ENCODE assay signal across 2 cellular contexts in the genomic region with DNA sequence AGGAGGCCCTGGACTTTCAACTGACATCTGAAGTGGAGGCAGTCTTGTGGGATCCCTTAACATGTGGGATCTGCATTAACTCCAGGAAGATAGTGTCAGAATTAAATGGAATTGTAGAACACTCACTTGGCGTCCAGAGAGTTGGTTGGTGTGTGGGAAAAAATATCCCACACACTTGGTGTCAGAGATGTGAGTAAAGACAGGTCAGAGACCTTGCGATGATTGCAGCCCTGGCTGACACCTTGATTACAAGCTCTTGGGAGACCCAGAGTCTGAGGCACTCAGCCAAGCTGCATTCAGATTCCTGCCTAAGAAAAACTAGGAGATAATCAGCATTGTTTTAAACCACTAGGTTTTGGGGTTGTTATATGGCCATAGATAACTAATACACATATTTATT.
TF ChIP-seq lines count a peak whose summit lies in the region.

No MANE protein-coding gene starts in this region.

TF ChIP-seq in SK-N-SH, 30 proteins besides CTCF, POLR2A, EP300 and RAD21 (continued from another document):
- TF ChIP-seq, protein P1, sequence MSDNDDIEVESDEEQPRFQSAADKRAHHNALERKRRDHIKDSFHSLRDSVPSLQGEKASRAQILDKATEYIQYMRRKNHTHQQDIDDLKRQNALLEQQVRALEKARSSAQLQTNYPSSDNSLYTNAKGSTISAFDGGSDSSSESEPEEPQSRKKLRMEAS (IDR thresholded peaks at IDR 0.05; ENCODE audit: low read depth), result no peak
- TF ChIP-seq ELF1 (IDR thresholded peaks at IDR 0.05) (no peak), MXI1 (IDR thresholded peaks at IDR 0.05; ENCODE audit: low read depth, low read length) (no peak), GABPA (IDR thresholded peaks at IDR 0.05; ENCODE audit: low read depth) (no peak), NFIC (IDR thresholded peaks at IDR 0.05; ENCODE audit: borderline replicate concordance) (no peak), CHD2 (IDR thresholded peaks at IDR 0.05; ENCODE audit: low read length, partially characterized antibody) (no peak), SIN3A (IDR thresholded peaks at IDR 0.05; ENCODE audit: borderline replicate concordance, low read depth, low read length) (no peak), JUND (IDR thresholded peaks at IDR 0.05) (no peak), FOSL2 (IDR thresholded peaks at IDR 0.05; ENCODE audit: borderline replicate concordance, low read depth) (no peak), SMC3 (IDR thresholded peaks at IDR 0.05; ENCODE audit: low read depth, low read length) (no peak)
- TF ChIP-seq, protein P2, sequence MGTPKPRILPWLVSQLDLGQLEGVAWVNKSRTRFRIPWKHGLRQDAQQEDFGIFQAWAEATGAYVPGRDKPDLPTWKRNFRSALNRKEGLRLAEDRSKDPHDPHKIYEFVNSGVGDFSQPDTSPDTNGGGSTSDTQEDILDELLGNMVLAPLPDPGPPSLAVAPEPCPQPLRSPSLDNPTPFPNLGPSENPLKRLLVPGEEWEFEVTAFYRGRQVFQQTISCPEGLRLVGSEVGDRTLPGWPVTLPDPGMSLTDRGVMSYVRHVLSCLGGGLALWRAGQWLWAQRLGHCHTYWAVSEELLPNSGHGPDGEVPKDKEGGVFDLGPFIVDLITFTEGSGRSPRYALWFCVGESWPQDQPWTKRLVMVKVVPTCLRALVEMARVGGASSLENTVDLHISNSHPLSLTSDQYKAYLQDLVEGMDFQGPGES (IDR thresholded peaks at IDR 0.05; ENCODE audit: low read depth, low read length), result no peak
- TF ChIP-seq, protein P3, sequence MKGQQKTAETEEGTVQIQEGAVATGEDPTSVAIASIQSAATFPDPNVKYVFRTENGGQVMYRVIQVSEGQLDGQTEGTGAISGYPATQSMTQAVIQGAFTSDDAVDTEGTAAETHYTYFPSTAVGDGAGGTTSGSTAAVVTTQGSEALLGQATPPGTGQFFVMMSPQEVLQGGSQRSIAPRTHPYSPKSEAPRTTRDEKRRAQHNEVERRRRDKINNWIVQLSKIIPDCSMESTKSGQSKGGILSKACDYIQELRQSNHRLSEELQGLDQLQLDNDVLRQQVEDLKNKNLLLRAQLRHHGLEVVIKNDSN (IDR thresholded peaks at IDR 0.05; ENCODE audit: borderline replicate concordance, low read depth), result no peak
- TF ChIP-seq, protein P4, sequence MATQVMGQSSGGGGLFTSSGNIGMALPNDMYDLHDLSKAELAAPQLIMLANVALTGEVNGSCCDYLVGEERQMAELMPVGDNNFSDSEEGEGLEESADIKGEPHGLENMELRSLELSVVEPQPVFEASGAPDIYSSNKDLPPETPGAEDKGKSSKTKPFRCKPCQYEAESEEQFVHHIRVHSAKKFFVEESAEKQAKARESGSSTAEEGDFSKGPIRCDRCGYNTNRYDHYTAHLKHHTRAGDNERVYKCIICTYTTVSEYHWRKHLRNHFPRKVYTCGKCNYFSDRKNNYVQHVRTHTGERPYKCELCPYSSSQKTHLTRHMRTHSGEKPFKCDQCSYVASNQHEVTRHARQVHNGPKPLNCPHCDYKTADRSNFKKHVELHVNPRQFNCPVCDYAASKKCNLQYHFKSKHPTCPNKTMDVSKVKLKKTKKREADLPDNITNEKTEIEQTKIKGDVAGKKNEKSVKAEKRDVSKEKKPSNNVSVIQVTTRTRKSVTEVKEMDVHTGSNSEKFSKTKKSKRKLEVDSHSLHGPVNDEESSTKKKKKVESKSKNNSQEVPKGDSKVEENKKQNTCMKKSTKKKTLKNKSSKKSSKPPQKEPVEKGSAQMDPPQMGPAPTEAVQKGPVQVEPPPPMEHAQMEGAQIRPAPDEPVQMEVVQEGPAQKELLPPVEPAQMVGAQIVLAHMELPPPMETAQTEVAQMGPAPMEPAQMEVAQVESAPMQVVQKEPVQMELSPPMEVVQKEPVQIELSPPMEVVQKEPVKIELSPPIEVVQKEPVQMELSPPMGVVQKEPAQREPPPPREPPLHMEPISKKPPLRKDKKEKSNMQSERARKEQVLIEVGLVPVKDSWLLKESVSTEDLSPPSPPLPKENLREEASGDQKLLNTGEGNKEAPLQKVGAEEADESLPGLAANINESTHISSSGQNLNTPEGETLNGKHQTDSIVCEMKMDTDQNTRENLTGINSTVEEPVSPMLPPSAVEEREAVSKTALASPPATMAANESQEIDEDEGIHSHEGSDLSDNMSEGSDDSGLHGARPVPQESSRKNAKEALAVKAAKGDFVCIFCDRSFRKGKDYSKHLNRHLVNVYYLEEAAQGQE (IDR thresholded peaks at IDR 0.05; ENCODE audit: low read depth, low read length), result no peak

TF ChIP-seq in SK-N-SH treated with all-trans-retinoic acid at 6 μM for 48 hours, 23 proteins besides CTCF, POLR2A, EP300 and RAD21 (continued from another document):
- TF ChIP-seq, protein P5, sequence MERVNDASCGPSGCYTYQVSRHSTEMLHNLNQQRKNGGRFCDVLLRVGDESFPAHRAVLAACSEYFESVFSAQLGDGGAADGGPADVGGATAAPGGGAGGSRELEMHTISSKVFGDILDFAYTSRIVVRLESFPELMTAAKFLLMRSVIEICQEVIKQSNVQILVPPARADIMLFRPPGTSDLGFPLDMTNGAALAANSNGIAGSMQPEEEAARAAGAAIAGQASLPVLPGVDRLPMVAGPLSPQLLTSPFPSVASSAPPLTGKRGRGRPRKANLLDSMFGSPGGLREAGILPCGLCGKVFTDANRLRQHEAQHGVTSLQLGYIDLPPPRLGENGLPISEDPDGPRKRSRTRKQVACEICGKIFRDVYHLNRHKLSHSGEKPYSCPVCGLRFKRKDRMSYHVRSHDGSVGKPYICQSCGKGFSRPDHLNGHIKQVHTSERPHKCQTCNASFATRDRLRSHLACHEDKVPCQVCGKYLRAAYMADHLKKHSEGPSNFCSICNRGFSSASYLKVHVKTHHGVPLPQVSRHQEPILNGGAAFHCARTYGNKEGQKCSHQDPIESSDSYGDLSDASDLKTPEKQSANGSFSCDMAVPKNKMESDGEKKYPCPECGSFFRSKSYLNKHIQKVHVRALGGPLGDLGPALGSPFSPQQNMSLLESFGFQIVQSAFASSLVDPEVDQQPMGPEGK (CRISPR knock-in tag; IDR thresholded peaks at IDR 0.05; ENCODE audit: borderline replicate concordance), result no peak
- TF ChIP-seq, protein P6, sequence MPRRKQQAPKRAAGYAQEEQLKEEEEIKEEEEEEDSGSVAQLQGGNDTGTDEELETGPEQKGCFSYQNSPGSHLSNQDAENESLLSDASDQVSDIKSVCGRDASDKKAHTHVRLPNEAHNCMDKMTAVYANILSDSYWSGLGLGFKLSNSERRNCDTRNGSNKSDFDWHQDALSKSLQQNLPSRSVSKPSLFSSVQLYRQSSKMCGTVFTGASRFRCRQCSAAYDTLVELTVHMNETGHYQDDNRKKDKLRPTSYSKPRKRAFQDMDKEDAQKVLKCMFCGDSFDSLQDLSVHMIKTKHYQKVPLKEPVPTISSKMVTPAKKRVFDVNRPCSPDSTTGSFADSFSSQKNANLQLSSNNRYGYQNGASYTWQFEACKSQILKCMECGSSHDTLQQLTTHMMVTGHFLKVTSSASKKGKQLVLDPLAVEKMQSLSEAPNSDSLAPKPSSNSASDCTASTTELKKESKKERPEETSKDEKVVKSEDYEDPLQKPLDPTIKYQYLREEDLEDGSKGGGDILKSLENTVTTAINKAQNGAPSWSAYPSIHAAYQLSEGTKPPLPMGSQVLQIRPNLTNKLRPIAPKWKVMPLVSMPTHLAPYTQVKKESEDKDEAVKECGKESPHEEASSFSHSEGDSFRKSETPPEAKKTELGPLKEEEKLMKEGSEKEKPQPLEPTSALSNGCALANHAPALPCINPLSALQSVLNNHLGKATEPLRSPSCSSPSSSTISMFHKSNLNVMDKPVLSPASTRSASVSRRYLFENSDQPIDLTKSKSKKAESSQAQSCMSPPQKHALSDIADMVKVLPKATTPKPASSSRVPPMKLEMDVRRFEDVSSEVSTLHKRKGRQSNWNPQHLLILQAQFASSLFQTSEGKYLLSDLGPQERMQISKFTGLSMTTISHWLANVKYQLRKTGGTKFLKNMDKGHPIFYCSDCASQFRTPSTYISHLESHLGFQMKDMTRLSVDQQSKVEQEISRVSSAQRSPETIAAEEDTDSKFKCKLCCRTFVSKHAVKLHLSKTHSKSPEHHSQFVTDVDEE (CRISPR knock-in tag; IDR thresholded peaks at IDR 0.05), result no peak
- TF ChIP-seq ZFP30 (CRISPR knock-in tag; IDR thresholded peaks at IDR 0.05), result no peak
- TF ChIP-seq, protein P7, sequence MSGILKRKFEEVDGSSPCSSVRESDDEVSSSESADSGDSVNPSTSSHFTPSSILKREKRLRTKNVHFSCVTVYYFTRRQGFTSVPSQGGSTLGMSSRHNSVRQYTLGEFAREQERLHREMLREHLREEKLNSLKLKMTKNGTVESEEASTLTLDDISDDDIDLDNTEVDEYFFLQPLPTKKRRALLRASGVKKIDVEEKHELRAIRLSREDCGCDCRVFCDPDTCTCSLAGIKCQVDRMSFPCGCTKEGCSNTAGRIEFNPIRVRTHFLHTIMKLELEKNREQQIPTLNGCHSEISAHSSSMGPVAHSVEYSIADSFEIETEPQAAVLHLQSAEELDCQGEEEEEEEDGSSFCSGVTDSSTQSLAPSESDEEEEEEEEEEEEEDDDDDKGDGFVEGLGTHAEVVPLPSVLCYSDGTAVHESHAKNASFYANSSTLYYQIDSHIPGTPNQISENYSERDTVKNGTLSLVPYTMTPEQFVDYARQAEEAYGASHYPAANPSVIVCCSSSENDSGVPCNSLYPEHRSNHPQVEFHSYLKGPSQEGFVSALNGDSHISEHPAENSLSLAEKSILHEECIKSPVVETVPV (CRISPR knock-in tag; IDR thresholded peaks at IDR 0.05), result no peak
